16 cellular contexts compared by ENCODE assay signal in the genomic region with DNA sequence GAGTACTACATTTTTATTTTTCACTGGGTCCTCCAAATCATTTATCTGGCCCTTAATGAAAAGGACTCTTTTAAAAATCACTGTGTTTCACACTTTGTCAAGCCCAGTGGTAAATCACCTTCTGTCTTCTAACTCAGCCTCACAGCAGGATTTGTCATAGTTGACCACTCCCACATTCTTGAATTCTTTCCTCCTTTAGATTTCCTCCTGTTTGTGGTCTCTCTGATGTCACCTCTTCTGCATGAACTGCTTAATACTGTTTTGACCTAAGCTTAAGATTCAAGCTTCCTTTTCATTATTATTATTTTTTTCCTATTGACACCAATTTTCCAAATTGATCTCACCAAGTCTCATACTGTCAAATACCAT.
DNase-seq lines count a peak whose midpoint lies in the region; ATAC-seq and TF ChIP-seq lines count a peak whose summit lies in the region.
"Had no signal": no experiment of that assay in that cellular context is flagged by ENCODE, and none has a peak within 500 bp of the region (broad histone marks: within the 10 kb centered on the region; RNA-seq: fewer than 3 reads in every experiment).

No MANE protein-coding gene starts in this region.

- no peaks in the 10 kb centered on the region for H3K79me2 ChIP-seq in fibroblast of lung (ENCODE audit: control insufficient read depth, insufficient read depth, low read length)

- no peaks in the 10 kb centered on the region for H3K36me3 ChIP-seq in fibroblast of lung (ENCODE audit: control insufficient read depth, insufficient read depth, low read length)
- H3K36me3 ChIP-seq: prostate gland had no signal

- peaks cover 3% of the 10 kb centered on the region for H3K9me3 Mint-ChIP-seq in activated CD4-positive, alpha-beta T cell treated with anti-CD3 and anti-CD28 coated beads for 36 hours (ENCODE audit: low read depth)
- peaks cover 0 to 18% of the 10 kb centered on the region in 2 donors for H3K9me3 Mint-ChIP-seq in stimulated activated naive CD8-positive, alpha-beta T cell treated with anti-CD3 and anti-CD28 coated beads, Interleukin-15, amount 100 ng/mL, for 72 hours

- H3K9ac ChIP-seq in fibroblast of lung (ENCODE audit: insufficient read depth, low read length): no peak overlapping the region

- no peak overlapping the region for H3K4me3 Mint-ChIP-seq in activated CD4-positive, alpha-beta T cell treated with anti-CD3 and anti-CD28 coated beads for 36 hours
- H3K4me3 Mint-ChIP-seq in stimulated activated naive CD8-positive, alpha-beta T cell treated with anti-CD3 and anti-CD28 coated beads, Interleukin-15, amount 100 ng/mL, for 72 hours: no peak overlapping the region
- H3K4me3 Mint-ChIP-seq: activated naive CD4-positive, alpha-beta T cell treated with anti-CD3 and anti-CD28 coated beads, Interleukin-2, amount 10 ng/mL, durations not matched to agents 7 days and 5 days; dendritic cell treated with granulocyte-macrophage colony-stimulating factor and Interleukin-4, amounts not matched to agents 40 ng/mL and 50 ng/mL, for 4 days; T-helper 2 cell treated with Interferon-gamma antibody and Interleukin-4, amounts not matched to agents 5 μg/mL and 100 μg/mL, for 36 hours had no signal

- POLR2A ChIA-PET in activated CD4-positive, alpha-beta T cell treated with anti-CD3 and anti-CD28 coated beads for 36 hours (lab: Charles Lee): no interaction called here

- no peaks in the 10 kb centered on the region for H4K20me1 ChIP-seq in fibroblast of lung (ENCODE audit: control insufficient read depth, extremely low read depth, insufficient read depth, low read length)

- H3K9me3 ChIP-seq in fibroblast of lung (ENCODE audit: control insufficient read depth, insufficient read depth, low read depth, low read length): no peaks in the 10 kb centered on the region
- H3K9me3 ChIP-seq: prostate gland had no signal

- no peak overlapping the region for H3K27ac Mint-ChIP-seq in activated CD4-positive, alpha-beta T cell treated with anti-CD3 and anti-CD28 coated beads for 36 hours
- H3K27ac Mint-ChIP-seq in stimulated activated naive CD8-positive, alpha-beta T cell treated with anti-CD3 and anti-CD28 coated beads, Interleukin-15, amount 100 ng/mL, for 72 hours: no peak overlapping the region
- H3K27ac Mint-ChIP-seq: activated naive CD4-positive, alpha-beta T cell treated with anti-CD3 and anti-CD28 coated beads, Interleukin-2, amount 10 ng/mL, durations not matched to agents 7 days and 5 days; dendritic cell treated with granulocyte-macrophage colony-stimulating factor and Interleukin-4, amounts not matched to agents 40 ng/mL and 50 ng/mL, for 4 days; T-helper 2 cell treated with Interferon-gamma antibody and Interleukin-4, amounts not matched to agents 5 μg/mL and 100 μg/mL, for 36 hours had no signal

- H3K27me3 Mint-ChIP-seq in activated CD4-positive, alpha-beta T cell treated with anti-CD3 and anti-CD28 coated beads for 36 hours: no peaks in the 10 kb centered on the region
- H3K27me3 Mint-ChIP-seq in stimulated activated naive CD8-positive, alpha-beta T cell treated with anti-CD3 and anti-CD28 coated beads, Interleukin-15, amount 100 ng/mL, for 72 hours: no peaks in the 10 kb centered on the region
- H3K27me3 Mint-ChIP-seq: activated naive CD4-positive, alpha-beta T cell treated with anti-CD3 and anti-CD28 coated beads, Interleukin-2, amount 10 ng/mL, durations not matched to agents 7 days and 5 days; dendritic cell treated with granulocyte-macrophage colony-stimulating factor and Interleukin-4, amounts not matched to agents 40 ng/mL and 50 ng/mL, for 4 days had no signal

- H3K27me3 ChIP-seq in fibroblast of lung (ENCODE audit: control insufficient read depth, insufficient read depth, low read length): no peaks in the 10 kb centered on the region

- H3K4me1 Mint-ChIP-seq in activated CD4-positive, alpha-beta T cell treated with anti-CD3 and anti-CD28 coated beads for 36 hours: no peaks in the 10 kb centered on the region
- H3K4me1 Mint-ChIP-seq in stimulated activated naive CD8-positive, alpha-beta T cell treated with anti-CD3 and anti-CD28 coated beads, Interleukin-15, amount 100 ng/mL, for 72 hours: no peaks in the 10 kb centered on the region
- H3K4me1 Mint-ChIP-seq: activated naive CD4-positive, alpha-beta T cell treated with anti-CD3 and anti-CD28 coated beads, Interleukin-2, amount 10 ng/mL, durations not matched to agents 7 days and 5 days had no signal

- peaks cover 6% of the 10 kb centered on the region for H3K4me1 ChIP-seq in fibroblast of lung (ENCODE audit: control insufficient read depth, extremely low read depth, insufficient read depth, low read length)
- H3K4me1 ChIP-seq: prostate gland had no signal

- H3K4me2 ChIP-seq in fibroblast of lung (ENCODE audit: extremely low read depth, insufficient read depth, low read length): no peak overlapping the region

- H3K27ac ChIP-seq in fibroblast of lung (ENCODE audit: insufficient read depth, low read length): no peak overlapping the region
- H3K27ac ChIP-seq: prostate gland had no signal

- no peak overlapping the region for H3K4me3 ChIP-seq in fibroblast of lung (replicated peaks in 1 of 4; ENCODE audit: control extremely low read depth in 1 of 4, insufficient read depth in 1 of 4, low read depth in 3 of 4, low read length in 4 of 4)
- no peak overlapping the region for H3K4me3 ChIP-seq in skeletal muscle cell (ENCODE audit: low read depth, low read length)
- H3K4me3 ChIP-seq: prostate gland had no signal

- ATAC-seq in activated CD4-positive, alpha-beta T cell treated with anti-CD3 and anti-CD28 coated beads for 36 hours: no peak
- no peak for ATAC-seq in stimulated activated naive CD8-positive, alpha-beta T cell treated with anti-CD3 and anti-CD28 coated beads, Interleukin-15, amount 100 ng/mL, for 72 hours
- no peak for ATAC-seq in activated CD4-positive, CD25-positive, alpha-beta regulatory T cell treated with anti-CD3 and anti-CD28 coated beads, Interleukin-2, amount 50 U/mL, for 24 hours

- CTCF ChIA-PET in activated CD4-positive, alpha-beta T cell treated with anti-CD3 and anti-CD28 coated beads for 36 hours (lab: Charles Lee): no interaction called here

- no peaks in the 10 kb centered on the region for H3K36me3 Mint-ChIP-seq in activated CD4-positive, alpha-beta T cell treated with anti-CD3 and anti-CD28 coated beads for 36 hours (ENCODE audit: low read depth)
- H3K36me3 Mint-ChIP-seq: activated naive CD4-positive, alpha-beta T cell treated with anti-CD3 and anti-CD28 coated beads, Interleukin-2, amount 10 ng/mL, durations not matched to agents 7 days and 5 days had no signal

- intact Hi-C loops in activated CD4-positive, alpha-beta T cell treated with anti-CD3 and anti-CD28 coated beads for 36 hours (cut with DNase I, micrococcal nuclease): no loop called here

- DNase-seq in GM04503 (ENCODE audit: low read depth): peak; percentile 27
- DNase-seq in RKO (ENCODE audit: low spot score): peak; percentile 31
- peak; percentile 10 to 95 for DNase-seq in fibroblast of lung (ENCODE audit: low read depth in 2 of 2)
- DNase-seq in skeletal muscle cell (ENCODE audit: low read depth): peak; percentile 22
- DNase-seq in activated CD4-positive, alpha-beta T cell treated with anti-CD3 and anti-CD28 coated beads for 36 hours: no peak
- DNase-seq in anterior cingulate cortex (lab: John Stamatoyannopoulos, UW): no peak
- no peak for DNase-seq in stimulated activated naive CD8-positive, alpha-beta T cell treated with anti-CD3 and anti-CD28 coated beads, Interleukin-15, amount 100 ng/mL, for 72 hours
- DNase-seq: activated CD8-positive, alpha-beta memory T cell treated with anti-CD3 and anti-CD28 coated beads for 24 hours; activated naive CD4-positive, alpha-beta T cell treated with anti-CD3 and anti-CD28 coated beads, Interleukin-2, amount 10 ng/mL, durations not matched to agents 7 days and 5 days; COR-L47; hippocampal formation; Karpas-422 had no signal

- H2AFZ ChIP-seq in fibroblast of lung (ENCODE audit: low read length): no peak overlapping the region

- no peak for TF ChIP-seq CTCF in fibroblast of lung (conservative IDR thresholded peaks at IDR 0.05 in 1 of 2, IDR thresholded peaks at IDR 0.05 in 1 of 2; ENCODE audit: low read depth in 1 of 2, low read length in 2 of 2)

Comparison
In these comparisons a context has a peak if more than half of its experiments do, and no peak if none do; other contexts are left out.
1. DNase-seq: peak in GM04503 (single experiment), RKO (single experiment), fibroblast of lung (2 of 2) and skeletal muscle cell (single experiment); none in activated CD4-positive, alpha-beta T cell treated with anti-CD3 and anti-CD28 coated beads for 36 hours (single experiment), anterior cingulate cortex (0 of 58) and stimulated activated naive CD8-positive, alpha-beta T cell treated with anti-CD3 and anti-CD28 coated beads, Interleukin-15, amount 100 ng/mL, for 72 hours (0 of 2).